Comparison of ENCODE assay signal across 8 cellular contexts in genomic region chr12:88839486-88839885, GRCh38.
"Had no signal": no experiment of that assay in that cellular context is flagged by ENCODE, and none has a peak within 500 bp of the region (broad histone marks: within the 10 kb centered on the region; RNA-seq: fewer than 3 reads in every experiment).

No MANE protein-coding gene starts in this region.

- FAIRE-seq: G401.6, GM12878, GM12891, GM12892, GM18507, GM19239 had no signal

- ATAC-seq: GM12878 had no signal

- DNase-seq: GDM1, GF-D8 had no signal

- H3K4me3 ChIP-seq: GM12878 had no signal
